ENCODE assay signal across 2 cellular contexts in genomic region chr3:190718097-190718496, GRCh38.
TF ChIP-seq lines count a peak whose summit lies in the region.

No MANE protein-coding gene starts in this region.

TF ChIP-seq in HCT116, 20 proteins besides CTCF, POLR2A, EP300 and RAD21 (continued from another document):
- TF ChIP-seq ATF3 (IDR thresholded peaks at IDR 0.05), result no peak

TF ChIP-seq in WTC11, 78 proteins besides CTCF, POLR2A, EP300 and RAD21 (continued from another document):
- TF ChIP-seq ERG (CRISPR knock-in tag; IDR thresholded peaks at IDR 0.05) (no peak), SMAD4 (CRISPR knock-in tag; IDR thresholded peaks at IDR 0.05) (no peak), E2F1 (CRISPR knock-in tag; IDR thresholded peaks at IDR 0.05) (no peak), GABPB1 (CRISPR knock-in tag; IDR thresholded peaks at IDR 0.05) (no peak), HMGXB4 (CRISPR knock-in tag; IDR thresholded peaks at IDR 0.05) (no peak), ZNF232 (CRISPR knock-in tag; IDR thresholded peaks at IDR 0.05) (no peak), SOX15 (CRISPR knock-in tag; IDR thresholded peaks at IDR 0.05) (no peak), USF1 (CRISPR knock-in tag; IDR thresholded peaks at IDR 0.05) (no peak), FOXK1 (CRISPR knock-in tag; IDR thresholded peaks at IDR 0.05) (no peak), ZSCAN18 (CRISPR knock-in tag; IDR thresholded peaks at IDR 0.05) (no peak), IRF2 (CRISPR knock-in tag; IDR thresholded peaks at IDR 0.05; ENCODE audit: borderline replicate concordance, low read depth) (no peak)
